In genomic region chr22:35303029-35303624, GRCh38 we compare ENCODE assay signal across 18 cellular contexts. TPM values are rescaled to one million over a fixed set of nuclear protein-coding genes. Genes with fewer than 3 reads are reported as not detected.
A peak's percentile ranks its signal among the peaks of the same experiment; 100 is the strongest.
DNase-seq lines count a peak whose midpoint lies in the region; ATAC-seq and TF ChIP-seq lines count a peak whose summit lies in the region.
"Had no signal": no experiment of that assay in that cellular context is flagged by ENCODE, and none has a peak within 500 bp of the region (broad histone marks: within the 10 kb centered on the region; RNA-seq: fewer than 3 reads in every experiment).

No MANE protein-coding gene starts in this region.

- no peak for DNase-seq in CD8-positive, alpha-beta T cell
- DNase-seq in chondrocyte (ENCODE audit: low spot score) (no peak), osteoblast (ENCODE audit: insufficient read length, low spot score, missing footprints) (peak; percentile 59), cerebellum (ENCODE audit: low spot score) (no peak), GM10266 (ENCODE audit: extremely low spot score) (no peak), NOMO-1 treated with dmso at 0.1 percent for 144 hours (lab: John Stamatoyannopoulos, UW; ENCODE audit: unreplicated experiment) (no peak)
- DNase-seq: activated naive CD8-positive, alpha-beta T cell treated with anti-CD3 and anti-CD28 coated beads, Interleukin-2, amount 10 ng/mL, durations not matched to agents 7 days and 5 days; AML-193; cerebellar nuclear complex; DMS79 treated with DMSO at 0.1 percent for 48 hours; foreskin keratinocyte; NCI-H1694; NCI-H446; T-helper 9 cell had no signal

- POLR2A ChIA-PET in CD8-positive, alpha-beta T cell (lab: Charles Lee), result no interaction called here

- peak overlapping the region; percentile 99 for H3K27ac ChIP-seq in ACC112 (ENCODE audit: low read depth, low read length)
- H3K27ac ChIP-seq in CD8-positive, alpha-beta T cell (ENCODE audit: low read depth, low read length), result no peak overlapping the region
- peak overlapping the region; percentile 100 for H3K27ac ChIP-seq in osteoblast (ENCODE audit: low read depth, low read length)
- H3K27ac ChIP-seq: foreskin keratinocyte, suprapubic skin had no signal

- no peaks in the 10 kb centered on the region for H3K27me3 Mint-ChIP-seq in CD8-positive, alpha-beta T cell (ENCODE audit: low read depth)
- H3K27me3 Mint-ChIP-seq in chondrocyte (ENCODE audit: low read depth), result no peaks in the 10 kb centered on the region
- H3K27me3 Mint-ChIP-seq: activated naive CD8-positive, alpha-beta T cell treated with anti-CD3 and anti-CD28 coated beads, Interleukin-2, amount 10 ng/mL, durations not matched to agents 7 days and 5 days had no signal

- H3K9me3 Mint-ChIP-seq in CD8-positive, alpha-beta T cell, result no peaks in the 10 kb centered on the region
- no peaks in the 10 kb centered on the region for H3K9me3 Mint-ChIP-seq in chondrocyte (ENCODE audit: low read depth)
- H3K9me3 Mint-ChIP-seq: activated naive CD8-positive, alpha-beta T cell treated with anti-CD3 and anti-CD28 coated beads, Interleukin-2, amount 10 ng/mL, durations not matched to agents 7 days and 5 days had no signal

- CTCF ChIA-PET in CD8-positive, alpha-beta T cell (lab: Charles Lee), result interaction anchor here (0.6 kb wide), 1 partner anchor 917 kb away, joined by 4 read pairs; no protein-coding TSS in a partner anchor

- H4K20me1 ChIP-seq in osteoblast (ENCODE audit: insufficient read depth, low read length), result no peaks in the 10 kb centered on the region

- H3K4me2 ChIP-seq in osteoblast (ENCODE audit: insufficient read depth, low read length), result peak overlapping the region; percentile 44

- intact Hi-C loops in CD8-positive, alpha-beta T cell (cut with DNase I, micrococcal nuclease), result loop anchor here (5.0 kb wide), 2 partner anchors 34 to 1474 kb away; partner anchors contain the start of gene IFT27 (in 1 of the 2)

- no peaks in the 10 kb centered on the region for H3K36me3 ChIP-seq in ACC112 (ENCODE audit: insufficient read depth, low read length)
- H3K36me3 ChIP-seq in CD8-positive, alpha-beta T cell (ENCODE audit: insufficient read depth, low read length), result no peaks in the 10 kb centered on the region
- H3K36me3 ChIP-seq in osteoblast (ENCODE audit: insufficient read depth, low read length), result peaks cover 15% of the 10 kb centered on the region
- H3K36me3 ChIP-seq: suprapubic skin had no signal

- H3K79me2 ChIP-seq in ACC112 (ENCODE audit: control insufficient read depth, insufficient read depth, low read length, unreplicated experiment) (peaks cover 40% of the 10 kb centered on the region), osteoblast (ENCODE audit: insufficient read depth, low read length) (peaks cover 59% of the 10 kb centered on the region)

- no peaks in the 10 kb centered on the region for H3K27me3 ChIP-seq in ACC112 (ENCODE audit: insufficient read depth, low read length)
- no peaks in the 10 kb centered on the region for H3K27me3 ChIP-seq in CD8-positive, alpha-beta T cell (ENCODE audit: insufficient read depth, low read length)
- no peaks in the 10 kb centered on the region for H3K27me3 ChIP-seq in osteoblast (ENCODE audit: insufficient read depth, low read length)
- H3K27me3 ChIP-seq: foreskin keratinocyte, suprapubic skin had no signal

- H2AFZ ChIP-seq in ACC112 (ENCODE audit: low read length, unreplicated experiment) (no peak overlapping the region), osteoblast (ENCODE audit: low read length) (no peak overlapping the region)

- no peak for ATAC-seq in CD8-positive, alpha-beta T cell
- ATAC-seq in HG03342 (IDR thresholded peaks at IDR 0.05; ENCODE audit: unreplicated experiment), result no peak
- ATAC-seq: foreskin keratinocyte, HCT116 had no signal

- H3K4me1 Mint-ChIP-seq in CD8-positive, alpha-beta T cell (ENCODE audit: low read depth), result peaks cover 62% of the 10 kb centered on the region
- H3K4me1 Mint-ChIP-seq in chondrocyte (ENCODE audit: low read depth), result peaks cover 38% of the 10 kb centered on the region

- no peaks in the 10 kb centered on the region for H3K9me3 ChIP-seq in CD8-positive, alpha-beta T cell (ENCODE audit: low read length)
- H3K9me3 ChIP-seq in osteoblast (ENCODE audit: low read depth, low read length), result no peaks in the 10 kb centered on the region
- H3K9me3 ChIP-seq: suprapubic skin had no signal

- H3K36me3 Mint-ChIP-seq in CD8-positive, alpha-beta T cell, result peaks cover 16% of the 10 kb centered on the region
- H3K36me3 Mint-ChIP-seq in chondrocyte (ENCODE audit: low read depth), result no peaks in the 10 kb centered on the region

- H3K4me3 ChIP-seq in ACC112 (ENCODE audit: low read depth, low read length) (no peak overlapping the region), osteoblast (ENCODE audit: insufficient read depth, low read length) (no peak overlapping the region)
- H3K4me3 ChIP-seq in CD8-positive, alpha-beta T cell (ENCODE audit: low read depth, low read length), result no peak overlapping the region
- H3K4me3 ChIP-seq: suprapubic skin had no signal

- no peak overlapping the region for H3K4me3 Mint-ChIP-seq in CD8-positive, alpha-beta T cell
- no peak overlapping the region for H3K4me3 Mint-ChIP-seq in chondrocyte (ENCODE audit: unreplicated experiment)
- H3K4me3 Mint-ChIP-seq: activated naive CD8-positive, alpha-beta T cell treated with anti-CD3 and anti-CD28 coated beads, Interleukin-2, amount 10 ng/mL, durations not matched to agents 7 days and 5 days had no signal

- H3K27ac Mint-ChIP-seq in CD8-positive, alpha-beta T cell, result peak overlapping the region; percentile 14
- peak overlapping the region; percentile 74 for H3K27ac Mint-ChIP-seq in chondrocyte (ENCODE audit: unreplicated experiment)
- H3K27ac Mint-ChIP-seq: activated naive CD8-positive, alpha-beta T cell treated with anti-CD3 and anti-CD28 coated beads, Interleukin-2, amount 10 ng/mL, durations not matched to agents 7 days and 5 days had no signal

- TF ChIP-seq CTCF in CD8-positive, alpha-beta T cell (IDR thresholded peaks at IDR 0.05), result no peak
- no peak for TF ChIP-seq CTCF in chondrocyte (IDR thresholded peaks at IDR 0.05)
- no peak for TF ChIP-seq CTCF in osteoblast (IDR thresholded peaks at IDR 0.05; ENCODE audit: extremely low read depth, low read depth, low read length)
- no peak for TF ChIP-seq CTCF in GM10266 (IDR thresholded peaks at IDR 0.05; ENCODE audit: control insufficient read depth, insufficient read depth, low read depth, missing control alignments)

- H3K4me1 ChIP-seq in ACC112 (ENCODE audit: control insufficient read depth, insufficient read depth, low read length, unreplicated experiment), result peaks cover 26% of the 10 kb centered on the region
- peaks cover 40% of the 10 kb centered on the region for H3K4me1 ChIP-seq in CD8-positive, alpha-beta T cell (ENCODE audit: insufficient read depth, low read length)
- peaks cover 60% of the 10 kb centered on the region for H3K4me1 ChIP-seq in osteoblast (ENCODE audit: insufficient read depth, low read length)
- H3K4me1 ChIP-seq: foreskin keratinocyte had no signal

RNA-seq across cellular contexts. Expression of gene TOM1, which starts 3.4 kb away (rescaled TPM):
- 100 to 1,000 TPM; 166 to 170 TPM for total RNA-seq in CD8-positive, alpha-beta T cell
- total RNA-seq in chondrocyte (40.3 to 52.8 TPM (median 47.9 TPM) in 3 replicates), osteoblast (118 and 131 TPM in 2 replicates), cerebellum (12.6 TPM)

RNA-seq across cellular contexts. Expression of gene HMGXB4, which starts 45.8 kb away (rescaled TPM):
- 10 to 100 TPM; 42.6 to 47.0 TPM for total RNA-seq in CD8-positive, alpha-beta T cell
- total RNA-seq in chondrocyte, result 18.0 to 22.1 TPM (median 18.9 TPM) in 3 replicates
- 19.2 and 20.9 TPM in 2 replicates for total RNA-seq in osteoblast
- total RNA-seq in cerebellum, result 22.3 TPM
